ENCODE assay signal across 26 cellular contexts in genomic region chr2:46404181-46404759, GRCh38.
"Had no signal": no experiment of that assay in that cellular context is flagged by ENCODE, and none has a peak within 500 bp of the region (broad histone marks: within the 10 kb centered on the region; RNA-seq: fewer than 3 reads in every experiment).

No MANE protein-coding gene starts in this region.

- H3K4me3 Mint-ChIP-seq: immature natural killer cell; mesothelial cell of epicardium; naive B cell; natural killer cell; nephron progenitor cell; neural progenitor cell; stimulated activated memory B cell treated with anti-CD40 and anti-IgM and Interleukin-4, amounts not matched to agents 10 μg/mL and 1 μg/mL and 100 μg/mL, for 72 hours; stimulated activated naive CD8-positive, alpha-beta T cell treated with anti-CD3 and anti-CD28 coated beads, Interleukin-15, amount 100 ng/mL, for 72 hours had no signal

- H3K36me3 ChIP-seq: left ventricle myocardium inferior, neural progenitor cell, neutrophil, right atrium auricular region, tibial nerve, upper lobe of left lung, vagina had no signal

- H3K27me3 ChIP-seq: neural progenitor cell, neutrophil, right atrium auricular region, tibial nerve, upper lobe of left lung, vagina had no signal

- H3K4me1 ChIP-seq: neural progenitor cell, parathyroid adenoma, tibial nerve had no signal

- FAIRE-seq: islet of Langerhans had no signal

- H3K4me2 ChIP-seq: neural progenitor cell had no signal

- H3K27ac ChIP-seq: left ventricle myocardium inferior, neural progenitor cell, neutrophil, parathyroid adenoma, right atrium auricular region, skin epidermis, tibial nerve, upper lobe of left lung, vagina had no signal

- H3K79me2 ChIP-seq: parathyroid adenoma had no signal

- H3K27me3 Mint-ChIP-seq: naive B cell; stimulated activated naive CD8-positive, alpha-beta T cell treated with anti-CD3 and anti-CD28 coated beads, Interleukin-15, amount 100 ng/mL, for 72 hours had no signal

- H3K4me3 ChIP-seq: left ventricle myocardium inferior, lung, neural progenitor cell, right atrium auricular region, skin epidermis, tibial nerve, upper lobe of left lung, vagina had no signal

- H2AFZ ChIP-seq: neural progenitor cell, parathyroid adenoma had no signal

- ATAC-seq: natural killer cell; sciatic nerve; stimulated activated memory B cell treated with anti-CD40 and anti-IgM and Interleukin-4, amounts not matched to agents 10 μg/mL and 1 μg/mL and 100 μg/mL, for 72 hours; stimulated activated naive CD8-positive, alpha-beta T cell treated with anti-CD3 and anti-CD28 coated beads, Interleukin-15, amount 100 ng/mL, for 72 hours had no signal

- H3K9ac ChIP-seq: neural progenitor cell, parathyroid adenoma had no signal

- H3K4me1 Mint-ChIP-seq: immature natural killer cell; naive B cell; neural progenitor cell; stimulated activated memory B cell treated with anti-CD40 and anti-IgM and Interleukin-4, amounts not matched to agents 10 μg/mL and 1 μg/mL and 100 μg/mL, for 72 hours; stimulated activated naive CD8-positive, alpha-beta T cell treated with anti-CD3 and anti-CD28 coated beads, Interleukin-15, amount 100 ng/mL, for 72 hours had no signal

- DNase-seq: hypothalamus; immature natural killer cell; left ventricle myocardium inferior; mesendoderm; naive B cell; natural killer cell; nephron progenitor cell; occipital lobe; stimulated activated CD4-positive, alpha-beta T cell treated with anti-CD3 and anti-CD28 coated beads, Interleukin-12 subunit alpha, Interleukin-12 subunit beta, amount 100 ng/mL, for 4 hours; stimulated activated CD4-positive, alpha-beta T cell treated with anti-CD3 and anti-CD28 coated beads, Interleukin-4, amount 100 ng/mL, for 24 hours; stimulated activated naive CD4-positive, alpha-beta T cell treated with Interleukin-2 at 50 U/mL for 16 hours; stimulated activated naive CD8-positive, alpha-beta T cell treated with anti-CD3 and anti-CD28 coated beads, Interleukin-15, amount 100 ng/mL, for 72 hours; substantia nigra; upper lobe of left lung had no signal

- H3K9me3 Mint-ChIP-seq: immature natural killer cell; mesothelial cell of epicardium; naive B cell; natural killer cell; nephron progenitor cell; neural progenitor cell; stimulated activated memory B cell treated with anti-CD40 and anti-IgM and Interleukin-4, amounts not matched to agents 10 μg/mL and 1 μg/mL and 100 μg/mL, for 72 hours; stimulated activated naive CD8-positive, alpha-beta T cell treated with anti-CD3 and anti-CD28 coated beads, Interleukin-15, amount 100 ng/mL, for 72 hours had no signal

- H3K9me3 ChIP-seq: left ventricle myocardium inferior, neutrophil, right atrium auricular region, tibial nerve, upper lobe of left lung, vagina had no signal

- H3K36me3 Mint-ChIP-seq: immature natural killer cell; mesothelial cell of epicardium; naive B cell; natural killer cell; neural progenitor cell; stimulated activated memory B cell treated with anti-CD40 and anti-IgM and Interleukin-4, amounts not matched to agents 10 μg/mL and 1 μg/mL and 100 μg/mL, for 72 hours had no signal

- H3K27ac Mint-ChIP-seq: immature natural killer cell; mesothelial cell of epicardium; natural killer cell; nephron progenitor cell; neural progenitor cell; stimulated activated memory B cell treated with anti-CD40 and anti-IgM and Interleukin-4, amounts not matched to agents 10 μg/mL and 1 μg/mL and 100 μg/mL, for 72 hours; stimulated activated naive CD8-positive, alpha-beta T cell treated with anti-CD3 and anti-CD28 coated beads, Interleukin-15, amount 100 ng/mL, for 72 hours had no signal
